ENCODE assay signal across 8 cellular contexts in the genomic region with DNA sequence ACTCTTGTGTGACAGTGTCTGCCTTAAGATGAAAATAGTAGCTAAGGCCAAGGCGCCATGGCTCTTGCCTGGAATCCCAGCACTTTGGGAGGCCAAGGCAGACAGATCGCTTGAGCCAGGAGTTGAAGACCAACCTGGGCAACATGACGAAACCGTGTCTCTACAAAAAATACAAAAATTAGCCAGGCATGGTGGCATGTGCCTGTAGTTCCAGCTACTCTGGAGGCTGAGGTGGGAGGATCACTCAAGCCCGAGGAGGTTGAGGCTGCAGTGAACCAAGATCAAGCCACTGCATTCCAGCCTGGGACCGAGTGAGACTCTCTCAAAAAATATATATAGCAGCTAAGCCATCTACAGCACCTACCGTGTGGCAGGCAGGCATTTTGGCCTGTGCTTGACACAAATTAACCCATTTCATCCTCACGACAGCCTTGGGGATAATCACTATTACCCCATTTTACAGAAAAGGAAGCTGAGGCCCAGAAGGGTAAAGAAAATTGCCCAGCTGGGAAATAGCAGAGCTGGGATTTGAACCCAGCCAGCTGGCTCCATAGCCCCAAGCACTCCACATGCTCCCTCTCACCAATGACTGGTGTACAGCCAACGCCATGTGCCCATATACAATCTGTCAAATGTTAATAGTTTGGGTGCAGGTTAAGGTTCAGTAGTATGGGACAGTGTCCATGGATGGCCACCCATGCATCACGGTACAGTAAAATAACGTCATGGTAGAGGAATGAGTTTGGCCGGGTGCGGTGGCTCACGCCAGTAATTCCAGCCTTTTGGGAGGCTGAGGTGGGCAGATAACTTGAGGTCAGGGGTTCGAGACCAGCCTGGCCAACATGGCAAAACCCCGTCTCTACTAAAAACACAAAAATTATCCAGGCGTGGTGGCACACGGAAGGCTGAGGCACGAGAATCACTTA. TPM values are rescaled to one million over a fixed set of nuclear protein-coding genes. Genes with fewer than 3 reads are reported as not detected.
DNase-seq lines count a peak whose midpoint lies in the region; ATAC-seq and TF ChIP-seq lines count a peak whose summit lies in the region.

No MANE protein-coding gene starts in this region.

- intact Hi-C loops in stomach (cut with DNase I; ENCODE audit: low total_unique reads), result no loop called here

- no peak for TF ChIP-seq CTCF in WTC11 (IDR thresholded peaks at IDR 0.05)
- TF ChIP-seq CTCF in hepatocyte (IDR thresholded peaks at IDR 0.05; ENCODE audit: poor library complexity), result no peak
- no peak for TF ChIP-seq CTCF in stomach (IDR thresholded peaks at IDR 0.05)

- H3K36me3 ChIP-seq in hepatocyte (replicated peaks; ENCODE audit: insufficient read depth, low read depth) (no peaks in the 10 kb centered on the region), stomach (peaks cover 25 to 38% (median 35%) of the 10 kb centered on the region in 4 donors)

- ATAC-seq in WTC11, result no peak

- POLR2A ChIA-PET in WTC11 (lab: Charles Lee), result interaction anchor here (0.5 to 1.3 kb wide), 10 partner anchors 12 to 328 kb away, joined by 3 to 6 read pairs (median 3); a partner anchor contains a TSS

- H3K4me3 ChIP-seq in hepatocyte (peak overlapping the region; percentile 36), stomach (peak overlapping the region; percentile 63 to 83 (median 78))

- TF ChIP-seq EP300 in stomach (IDR thresholded peaks at IDR 0.05), result no peak

- H3K4me1 ChIP-seq in hepatocyte (ENCODE audit: insufficient read depth) (peaks cover 27% of the 10 kb centered on the region), stomach (peaks cover 23 to 66% (median 55%) of the 10 kb centered on the region in 4 donors)

- H3K27me3 ChIP-seq in hepatocyte, result no peaks in the 10 kb centered on the region
- H3K27me3 ChIP-seq in stomach, result no peaks in the 10 kb centered on the region

- no peaks in the 10 kb centered on the region for H3K9me2 ChIP-seq in hepatocyte (replicated peaks; ENCODE audit: insufficient read depth)

- H3K9me3 ChIP-seq in hepatocyte (ENCODE audit: low read depth), result no peaks in the 10 kb centered on the region
- H3K9me3 ChIP-seq in stomach, result no peaks in the 10 kb centered on the region

- peaks cover 7% of the 10 kb centered on the region for H4K20me1 ChIP-seq in hepatocyte (ENCODE audit: insufficient read depth, poor library complexity, severe bottlenecking)

- H3K9me3 Mint-ChIP-seq in WTC11, result no peaks in the 10 kb centered on the region

- DNase-seq in NCI-H82 (lab: John Stamatoyannopoulos, UW) (peak; percentile 29), NCI-H82 treated with DMSO at 0.1 percent for 48 hours (lab: John Stamatoyannopoulos, UW; ENCODE audit: unreplicated experiment) (no peak), WTC11 (ENCODE audit: low spot score) (no peak), hepatocyte (ENCODE audit: low spot score) (no peak), stomach (no peak), amniotic stem cell (lab: John Stamatoyannopoulos, UW) (no peak), epidermal melanocyte (ENCODE audit: insufficient read length, low spot score) (no peak), NCI-H446 treated with DMSO at 0.1 percent for 48 hours (lab: John Stamatoyannopoulos, UW) (no peak)

- CTCF ChIA-PET in WTC11 (lab: Charles Lee), result interaction anchor here (0.5 to 3.2 kb wide), 10 partner anchors 18 to 228 kb away, joined by 3 to 14 read pairs (median 4); no protein-coding TSS in a partner anchor

- H3K27me3 Mint-ChIP-seq in WTC11 (ENCODE audit: low read depth), result peaks cover 16% of the 10 kb centered on the region

- peak overlapping the region; percentile 95 for H3K4me3 Mint-ChIP-seq in WTC11

- no peak for TF ChIP-seq POLR2A in stomach (IDR thresholded peaks at IDR 0.05)

- peaks cover 40% of the 10 kb centered on the region for H3K36me3 Mint-ChIP-seq in WTC11

- peak overlapping the region; percentile 92 for H3K27ac Mint-ChIP-seq in WTC11

- H3K79me2 ChIP-seq in hepatocyte, result peaks cover 65% of the 10 kb centered on the region

- no peak overlapping the region for H2AFZ ChIP-seq in hepatocyte

- peak overlapping the region; percentile 87 for H3K4me2 ChIP-seq in hepatocyte

- H3K27ac ChIP-seq in hepatocyte (peak overlapping the region; percentile 98), stomach (peak overlapping the region; percentile 86 to 92 (median 89))

- peaks cover 45% of the 10 kb centered on the region for H3K4me1 Mint-ChIP-seq in WTC11

- 84% methylated on average over 19 of the region's 19 CpGs for WGBS in hepatocyte (ENCODE audit: low lambda C conversion rate, missing lambda C conversion rate)
- 45 to 61% (median 52%) methylated on average over 19 of the region's 19 CpGs for WGBS in stomach, 5 donors

TF ChIP-seq in WTC11, 78 proteins besides CTCF, POLR2A, EP300 and RAD21:
- TF ChIP-seq HMGA2 (CRISPR knock-in tag; IDR thresholded peaks at IDR 0.05) (no peak), NR3C1 (CRISPR knock-in tag; conservative IDR thresholded peaks at IDR 0.05; ENCODE audit: low read depth) (no peak), ZNF671 (CRISPR knock-in tag; IDR thresholded peaks at IDR 0.05) (no peak), NFATC4 (CRISPR knock-in tag; IDR thresholded peaks at IDR 0.05) (no peak)
- TF ChIP-seq, protein P1, sequence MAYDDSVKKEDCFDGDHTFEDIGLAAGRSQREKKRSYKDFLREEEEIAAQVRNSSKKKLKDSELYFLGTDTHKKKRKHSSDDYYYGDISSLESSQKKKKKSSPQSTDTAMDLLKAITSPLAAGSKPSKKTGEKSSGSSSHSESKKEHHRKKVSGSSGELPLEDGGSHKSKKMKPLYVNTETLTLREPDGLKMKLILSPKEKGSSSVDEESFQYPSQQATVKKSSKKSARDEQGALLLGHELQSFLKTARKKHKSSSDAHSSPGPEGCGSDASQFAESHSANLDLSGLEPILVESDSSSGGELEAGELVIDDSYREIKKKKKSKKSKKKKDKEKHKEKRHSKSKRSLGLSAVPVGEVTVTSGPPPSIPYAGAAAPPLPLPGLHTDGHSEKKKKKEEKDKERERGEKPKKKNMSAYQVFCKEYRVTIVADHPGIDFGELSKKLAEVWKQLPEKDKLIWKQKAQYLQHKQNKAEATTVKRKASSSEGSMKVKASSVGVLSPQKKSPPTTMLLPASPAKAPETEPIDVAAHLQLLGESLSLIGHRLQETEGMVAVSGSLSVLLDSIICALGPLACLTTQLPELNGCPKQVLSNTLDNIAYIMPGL (CRISPR knock-in tag; IDR thresholded peaks at IDR 0.05), result 0 out of 2 replicates have a peak, but pooled peaks have one; percentile 10
- TF ChIP-seq, protein P2, sequence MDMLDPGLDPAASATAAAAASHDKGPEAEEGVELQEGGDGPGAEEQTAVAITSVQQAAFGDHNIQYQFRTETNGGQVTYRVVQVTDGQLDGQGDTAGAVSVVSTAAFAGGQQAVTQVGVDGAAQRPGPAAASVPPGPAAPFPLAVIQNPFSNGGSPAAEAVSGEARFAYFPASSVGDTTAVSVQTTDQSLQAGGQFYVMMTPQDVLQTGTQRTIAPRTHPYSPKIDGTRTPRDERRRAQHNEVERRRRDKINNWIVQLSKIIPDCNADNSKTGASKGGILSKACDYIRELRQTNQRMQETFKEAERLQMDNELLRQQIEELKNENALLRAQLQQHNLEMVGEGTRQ (CRISPR knock-in tag; IDR thresholded peaks at IDR 0.05), result no peak
- TF ChIP-seq, protein P3, sequence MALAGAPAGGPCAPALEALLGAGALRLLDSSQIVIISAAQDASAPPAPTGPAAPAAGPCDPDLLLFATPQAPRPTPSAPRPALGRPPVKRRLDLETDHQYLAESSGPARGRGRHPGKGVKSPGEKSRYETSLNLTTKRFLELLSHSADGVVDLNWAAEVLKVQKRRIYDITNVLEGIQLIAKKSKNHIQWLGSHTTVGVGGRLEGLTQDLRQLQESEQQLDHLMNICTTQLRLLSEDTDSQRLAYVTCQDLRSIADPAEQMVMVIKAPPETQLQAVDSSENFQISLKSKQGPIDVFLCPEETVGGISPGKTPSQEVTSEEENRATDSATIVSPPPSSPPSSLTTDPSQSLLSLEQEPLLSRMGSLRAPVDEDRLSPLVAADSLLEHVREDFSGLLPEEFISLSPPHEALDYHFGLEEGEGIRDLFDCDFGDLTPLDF (CRISPR knock-in tag; IDR thresholded peaks at IDR 0.05), result no peak

RNA-seq across cellular contexts. Expression of a gene that starts 3.1 kb away (rescaled TPM):
- total RNA-seq in WTC11 (2021), result 173 to 239 TPM (median 187 TPM) in 3 replicates
- total RNA-seq in hepatocyte, result 84.6 and 87.9 TPM in 2 replicates
- 171 and 176 TPM in 2 replicates for polyA plus RNA-seq in hepatocyte
- total RNA-seq in stomach, result 10 to 100 TPM; 18.7 to 53.0 (median 27.7) TPM
- 100 to 1,000 TPM in 1 of 3 donors, 10 to 100 TPM in 2; 20.5 to 106 (median 35.1) TPM for polyA plus RNA-seq in stomach

RNA-seq across cellular contexts. Expression of a gene that starts 39.1 kb away (rescaled TPM):
- total RNA-seq in WTC11 (2021) (126 to 144 TPM (median 137 TPM) in 3 replicates), hepatocyte (57.6 and 64.1 TPM in 2 replicates), stomach (100 to 1,000 TPM in 2 of 5 donors, 10 to 100 TPM in 3; 48.1 to 373 (median 95.6) TPM)
- polyA plus RNA-seq in hepatocyte (58.0 and 63.7 TPM in 2 replicates), stomach (10 to 100 TPM; 37.1 to 43.1 (median 39.0) TPM)

RNA-seq across cellular contexts. Expression of a gene that starts 39.5 kb away (rescaled TPM):
- total RNA-seq in WTC11 (2021) (23.4 to 26.1 TPM (median 24.1 TPM) in 3 replicates), hepatocyte (17.0 and 18.7 TPM in 2 replicates), stomach (10 to 100 TPM in 4 of 5 donors, 1 to 10 TPM in 1; 8.8 to 76.3 (median 15.2) TPM)
- polyA plus RNA-seq in hepatocyte (21.2 and 23.6 TPM in 2 replicates), stomach (1 to 10 TPM; 6.0 to 7.5 (median 6.5) TPM)
